ENCODE assay signal across 30 cellular contexts in the genomic region with DNA sequence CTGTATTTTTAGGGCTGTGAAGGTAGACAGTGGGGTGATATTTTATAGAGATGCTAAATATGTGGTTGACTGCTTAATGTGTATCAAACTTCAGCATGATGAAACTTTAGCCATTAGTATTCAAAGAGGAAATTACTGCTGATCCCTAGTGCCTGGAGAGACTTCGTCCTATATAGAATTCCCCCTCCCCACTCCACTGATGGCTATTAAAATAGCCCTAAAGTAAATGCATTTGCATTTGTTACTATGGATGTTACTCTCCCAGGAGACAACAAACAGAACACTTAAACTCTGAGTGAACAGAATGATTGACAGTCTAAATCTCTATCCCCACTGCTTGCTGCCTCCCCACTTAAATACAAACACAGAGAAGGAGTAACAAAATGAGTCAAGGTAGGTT. TPM values are rescaled to one million over a fixed set of nuclear protein-coding genes. Genes with fewer than 3 reads are reported as not detected.
"Had no signal": no experiment of that assay in that cellular context is flagged by ENCODE, and none has a peak within 500 bp of the region (broad histone marks: within the 10 kb centered on the region; RNA-seq: fewer than 3 reads in every experiment).

No MANE protein-coding gene starts in this region.

- ATAC-seq: activated CD4-positive, alpha-beta T cell treated with anti-CD3 and anti-CD28 coated beads for 36 hours; activated CD8-positive, alpha-beta memory T cell treated with anti-CD3 and anti-CD28 coated beads, Interleukin-2, amount 10 ng/mL, durations not matched to agents 7 days and 5 days; activated CD8-positive, alpha-beta T cell treated with anti-CD3 and anti-CD28 coated beads, Interleukin-2, amount 10 ng/mL, durations not matched to agents 7 days and 5 days; activated naive CD4-positive, alpha-beta T cell treated with anti-CD3 and anti-CD28 coated beads, Interleukin-2, amount 50 U/mL, for 72 hours; esophagus mucosa; heart left ventricle; left colon; pancreas; stimulated activated effector memory CD8-positive, alpha-beta T cell treated with anti-CD3 and anti-CD28 coated beads, Interleukin-12 subunit alpha, Interleukin-12 subunit beta, amount 100 ng/mL, for 72 hours had no signal

- H3K27ac ChIP-seq: breast epithelium, heart left ventricle, pancreas, prostate gland, sigmoid colon, thoracic aorta, uterus had no signal

- H3K27me3 ChIP-seq: breast epithelium, heart left ventricle, pancreas, sigmoid colon, uterus had no signal

- H3K9me3 ChIP-seq: breast epithelium, heart left ventricle, pancreas, prostate gland, sigmoid colon, thoracic aorta, uterus had no signal

- H3K4me3 Mint-ChIP-seq: activated B cell treated with CpG ODN at 0.5 μM for 24 hours; activated CD4-positive, alpha-beta T cell treated with anti-CD3 and anti-CD28 coated beads for 36 hours; activated CD8-positive, alpha-beta memory T cell treated with anti-CD3 and anti-CD28 coated beads, Interleukin-2, amount 10 ng/mL, durations not matched to agents 7 days and 5 days; activated CD8-positive, alpha-beta T cell treated with anti-CD3 and anti-CD28 coated beads, Interleukin-2, amount 10 ng/mL, durations not matched to agents 7 days and 5 days; immature natural killer cell; nephron; stimulated activated effector memory CD8-positive, alpha-beta T cell treated with anti-CD3 and anti-CD28 coated beads, Interleukin-12 subunit alpha, Interleukin-12 subunit beta, amount 100 ng/mL, for 72 hours; stimulated activated naive CD8-positive, alpha-beta T cell treated with anti-CD3 and anti-CD28 coated beads, Interleukin-15, Interleukin-2, amounts not matched to agents 100 ng/mL and 50 ng/mL, for 24 hours had no signal

- H3K36me3 Mint-ChIP-seq: activated CD8-positive, alpha-beta memory T cell treated with anti-CD3 and anti-CD28 coated beads, Interleukin-2, amount 10 ng/mL, durations not matched to agents 7 days and 5 days; activated naive CD4-positive, alpha-beta T cell treated with anti-CD3 and anti-CD28 coated beads, Interleukin-2, amount 50 U/mL, for 72 hours; immature natural killer cell; stimulated activated effector memory CD8-positive, alpha-beta T cell treated with anti-CD3 and anti-CD28 coated beads, Interleukin-12 subunit alpha, Interleukin-12 subunit beta, amount 100 ng/mL, for 72 hours had no signal

- DNase-seq: activated B cell treated with CpG ODN at 0.5 μM for 24 hours; activated CD4-positive, alpha-beta T cell treated with anti-CD3 and anti-CD28 coated beads for 36 hours; activated CD8-positive, alpha-beta memory T cell treated with anti-CD3 and anti-CD28 coated beads, Interleukin-2, amount 10 ng/mL, durations not matched to agents 7 days and 5 days; activated CD8-positive, alpha-beta T cell treated with anti-CD3 and anti-CD28 coated beads, Interleukin-2, amount 10 ng/mL, durations not matched to agents 7 days and 5 days; activated naive CD4-positive, alpha-beta T cell; activated T-cell treated with anti-CD3 and anti-CD28 coated beads, Interleukin-2, amount 50 U/mL, for 48 hours; central memory CD4-positive, alpha-beta T cell; foreskin fibroblast; heart left ventricle; hypothalamus; immature natural killer cell; kidney; left colon; mammary epithelial cell; pancreas; retina; sigmoid colon; small intestine; stimulated activated CD4-positive, alpha-beta T cell treated with anti-CD3 and anti-CD28 coated beads, Interleukin-4, amount 100 ng/mL, for 24 hours; trophoblast cell; uterus had no signal

- H3K27me3 Mint-ChIP-seq: activated B cell treated with CpG ODN at 0.5 μM for 24 hours; activated CD4-positive, alpha-beta T cell treated with anti-CD3 and anti-CD28 coated beads for 36 hours; activated CD8-positive, alpha-beta memory T cell treated with anti-CD3 and anti-CD28 coated beads, Interleukin-2, amount 10 ng/mL, durations not matched to agents 7 days and 5 days; stimulated activated naive CD8-positive, alpha-beta T cell treated with anti-CD3 and anti-CD28 coated beads, Interleukin-15, Interleukin-2, amounts not matched to agents 100 ng/mL and 50 ng/mL, for 24 hours had no signal

- H3K4me3 ChIP-seq: breast epithelium, heart left ventricle, pancreas, prostate gland, sigmoid colon, thoracic aorta, uterus had no signal

- H3K36me3 ChIP-seq: breast epithelium, heart left ventricle, pancreas, prostate gland, sigmoid colon, thoracic aorta, uterus had no signal

- H3K27ac Mint-ChIP-seq: activated B cell treated with CpG ODN at 0.5 μM for 24 hours; activated CD4-positive, alpha-beta T cell treated with anti-CD3 and anti-CD28 coated beads for 36 hours; activated CD8-positive, alpha-beta memory T cell treated with anti-CD3 and anti-CD28 coated beads, Interleukin-2, amount 10 ng/mL, durations not matched to agents 7 days and 5 days; activated CD8-positive, alpha-beta T cell treated with anti-CD3 and anti-CD28 coated beads, Interleukin-2, amount 10 ng/mL, durations not matched to agents 7 days and 5 days; activated naive CD4-positive, alpha-beta T cell treated with anti-CD3 and anti-CD28 coated beads, Interleukin-2, amount 50 U/mL, for 72 hours; activated T-helper 2 cell treated with anti-CD3 and anti-CD28 coated beads, Interferon-gamma antibody, Interleukin-2, Interleukin-4, amounts not matched to agents 10 μg/mL and 5 μg/mL and 100 μg/mL, durations not matched to agents 14 hours and 24 hours and 36 hours; immature natural killer cell; nephron; stimulated activated effector memory CD8-positive, alpha-beta T cell treated with anti-CD3 and anti-CD28 coated beads, Interleukin-12 subunit alpha, Interleukin-12 subunit beta, amount 100 ng/mL, for 72 hours; stimulated activated naive CD8-positive, alpha-beta T cell treated with anti-CD3 and anti-CD28 coated beads, Interleukin-15, Interleukin-2, amounts not matched to agents 100 ng/mL and 50 ng/mL, for 24 hours had no signal

- H3K4me1 Mint-ChIP-seq: activated B cell treated with CpG ODN at 0.5 μM for 24 hours; activated CD4-positive, alpha-beta T cell treated with anti-CD3 and anti-CD28 coated beads for 36 hours; activated CD8-positive, alpha-beta memory T cell treated with anti-CD3 and anti-CD28 coated beads, Interleukin-2, amount 10 ng/mL, durations not matched to agents 7 days and 5 days; immature natural killer cell; stimulated activated effector memory CD8-positive, alpha-beta T cell treated with anti-CD3 and anti-CD28 coated beads, Interleukin-12 subunit alpha, Interleukin-12 subunit beta, amount 100 ng/mL, for 72 hours had no signal

- H3K9me3 Mint-ChIP-seq: activated T-helper 2 cell treated with anti-CD3 and anti-CD28 coated beads, Interferon-gamma antibody, Interleukin-2, Interleukin-4, amounts not matched to agents 10 μg/mL and 5 μg/mL and 100 μg/mL, durations not matched to agents 14 hours and 24 hours and 36 hours; nephron had no signal

- H3K4me1 ChIP-seq: breast epithelium, heart left ventricle, pancreas, prostate gland, sigmoid colon, uterus had no signal

RNA-seq across cellular contexts. Expression of gene ADGRL3, which starts 39.1 kb away (rescaled TPM):
- total RNA-seq: activated B cell treated with CpG ODN at 0.5 μM for 24 hours; activated CD4-positive, alpha-beta T cell treated with anti-CD3 and anti-CD28 coated beads for 36 hours; activated CD8-positive, alpha-beta memory T cell treated with anti-CD3 and anti-CD28 coated beads, Interleukin-2, amount 10 ng/mL, durations not matched to agents 7 days and 5 days; activated CD8-positive, alpha-beta T cell treated with anti-CD3 and anti-CD28 coated beads, Interleukin-2, amount 10 ng/mL, durations not matched to agents 7 days and 5 days; activated naive CD4-positive, alpha-beta T cell treated with anti-CD3 and anti-CD28 coated beads, Interleukin-2, amount 50 U/mL, for 72 hours; activated T-helper 2 cell treated with anti-CD3 and anti-CD28 coated beads, Interferon-gamma antibody, Interleukin-2, Interleukin-4, amounts not matched to agents 10 μg/mL and 5 μg/mL and 100 μg/mL, durations not matched to agents 14 hours and 24 hours and 36 hours had no signal
